Comparison of ENCODE assay signal across 28 cellular contexts in genomic region chr1:27609618-27610240, GRCh38. TPM values are rescaled to one million over a fixed set of nuclear protein-coding genes. Genes with fewer than 3 reads are reported as not detected.
DNase-seq lines count a peak whose midpoint lies in the region; ATAC-seq, FAIRE-seq and TF ChIP-seq lines count a peak whose summit lies in the region.
"Had no signal": no experiment of that assay in that cellular context is flagged by ENCODE, and none has a peak within 500 bp of the region (broad histone marks: within the 10 kb centered on the region; RNA-seq: fewer than 3 reads in every experiment).

No MANE protein-coding gene starts in this region.

- intact Hi-C loops in Right ventricle myocardium inferior (cut with DNase I): no loop called here

- TF ChIP-seq CTCF in parathyroid adenoma (IDR thresholded peaks at IDR 0.05): no peak

- FAIRE-seq in GM19239 (lab: Jason Lieb, UNC): peak; percentile 76
- FAIRE-seq: RCC 7860 had no signal

- no peak overlapping the region for H3K27ac ChIP-seq in parathyroid adenoma
- H3K27ac ChIP-seq: epithelial cell of prostate, foreskin keratinocyte, upper lobe of right lung had no signal

- H3K27ac Mint-ChIP-seq in T-helper 17 cell: no peak overlapping the region
- H3K27ac Mint-ChIP-seq: activated CD4-positive, alpha-beta T cell treated with anti-CD3 and anti-CD28 coated beads, Interleukin-2, amount 10 ng/mL, durations not matched to agents 24 days and 14 days; HFFc6; natural killer cell treated with Interleukin-12 subunit alpha and Interleukin-12 subunit beta and Interleukin-15 and Interleukin-18, amount 100 ng/mL, for 72 hours had no signal

- no peaks in the 10 kb centered on the region for H3K36me3 Mint-ChIP-seq in T-helper 17 cell (ENCODE audit: low read depth)
- H3K36me3 Mint-ChIP-seq: natural killer cell treated with Interleukin-12 subunit alpha and Interleukin-12 subunit beta and Interleukin-15 and Interleukin-18, amount 100 ng/mL, for 72 hours had no signal

- no peaks in the 10 kb centered on the region for H3K4me1 ChIP-seq in parathyroid adenoma
- H3K4me1 ChIP-seq: foreskin keratinocyte had no signal

- no peak overlapping the region for H3K4me3 Mint-ChIP-seq in T-helper 17 cell
- H3K4me3 Mint-ChIP-seq: activated CD4-positive, alpha-beta T cell treated with anti-CD3 and anti-CD28 coated beads, Interleukin-2, amount 10 ng/mL, durations not matched to agents 24 days and 14 days; HFFc6; natural killer cell treated with Interleukin-12 subunit alpha and Interleukin-12 subunit beta and Interleukin-15 and Interleukin-18, amount 100 ng/mL, for 72 hours had no signal

- H3K4me2 ChIP-seq in parathyroid adenoma (ENCODE audit: low read length): peak overlapping the region; percentile 36

- no peaks in the 10 kb centered on the region for H3K27me3 ChIP-seq in parathyroid adenoma (ENCODE audit: control insufficient read depth, insufficient read depth, low read length)
- H3K27me3 ChIP-seq: BE2C, upper lobe of right lung had no signal

- no peaks in the 10 kb centered on the region for H3K9me3 ChIP-seq in T-helper 17 cell (ENCODE audit: control insufficient read depth, low read length, poor library complexity, severe bottlenecking)
- H3K9me3 ChIP-seq in parathyroid adenoma (ENCODE audit: control insufficient read depth, low read length): no peaks in the 10 kb centered on the region
- H3K9me3 ChIP-seq: BE2C, upper lobe of right lung had no signal

- peaks cover 31% of the 10 kb centered on the region for H3K4me1 Mint-ChIP-seq in T-helper 17 cell

- peak; percentile 19 for ATAC-seq in T-helper 17 cell
- ATAC-seq in Right ventricle myocardium inferior: no peak
- ATAC-seq: natural killer cell treated with Interleukin-12 subunit alpha and Interleukin-12 subunit beta and Interleukin-15 and Interleukin-18, amount 100 ng/mL, for 72 hours; SK-N-SH treated with all-trans-retinoic acid at 6 μM for 48 hours had no signal

- no peaks in the 10 kb centered on the region for H3K79me2 ChIP-seq in parathyroid adenoma

- no peak overlapping the region for H3K9ac ChIP-seq in parathyroid adenoma

- DNase-seq in NCI-H82 (lab: John Stamatoyannopoulos, UW) (peak; percentile 36), NCI-H82 treated with DMSO at 0.1 percent for 48 hours (lab: John Stamatoyannopoulos, UW; ENCODE audit: unreplicated experiment) (no peak), GM19239 (ENCODE audit: insufficient read length, low spot score) (no peak), T-helper 17 cell (no peak), HT-29 (ENCODE audit: low spot score) (no peak), NCI-H2196 treated with DMSO at 0.1 percent for 48 hours (lab: John Stamatoyannopoulos, UW; ENCODE audit: unreplicated experiment) (no peak), Right ventricle myocardium inferior (ENCODE audit: missing footprints) (no peak)
- DNase-seq: 8988T; activated CD4-positive, alpha-beta T cell treated with anti-CD3 and anti-CD28 coated beads, Interleukin-2, amount 10 ng/mL, durations not matched to agents 24 days and 14 days; activated CD8-positive, alpha-beta memory T cell treated with anti-CD3 and anti-CD28 coated beads, Interleukin-2, amount 50 U/mL, for 48 hours; activated gamma-delta T cell treated with Interleukin-2 at 50 U/mL for 16 hours; amniotic stem cell; BE2C; dermis blood vessel endothelial cell; foreskin keratinocyte; GF-D8; HFFc6; kidney glomerular epithelial cell; mesendoderm; NCI-H1436 treated with DMSO at 0.1 percent for 48 hours; NCI-H526 treated with DMSO at 0.1 percent for 48 hours; upper lobe of right lung had no signal

- H2AFZ ChIP-seq in parathyroid adenoma: no peak overlapping the region

- H3K4me3 ChIP-seq in parathyroid adenoma (ENCODE audit: low read depth, low read length): no peak overlapping the region
- H3K4me3 ChIP-seq: upper lobe of right lung had no signal

- H3K27me3 Mint-ChIP-seq in T-helper 17 cell: no peaks in the 10 kb centered on the region
- H3K27me3 Mint-ChIP-seq: activated CD4-positive, alpha-beta T cell treated with anti-CD3 and anti-CD28 coated beads, Interleukin-2, amount 10 ng/mL, durations not matched to agents 24 days and 14 days; natural killer cell treated with Interleukin-12 subunit alpha and Interleukin-12 subunit beta and Interleukin-15 and Interleukin-18, amount 100 ng/mL, for 72 hours had no signal

- H3K36me3 ChIP-seq in parathyroid adenoma (ENCODE audit: control insufficient read depth, insufficient read depth, low read length): no peaks in the 10 kb centered on the region
- H3K36me3 ChIP-seq: BE2C, upper lobe of right lung had no signal

RNA-seq across cellular contexts. Expression of gene AHDC1, which starts 5.8 kb away (rescaled TPM):
- 10 to 100 TPM; 15.9 to 18.7 TPM for total RNA-seq in T-helper 17 cell
- 12.2 and 20.4 TPM in 2 replicates for total RNA-seq in HT-29 (2014; rRNA removed; shearing (Covaris generic))
- total RNA-seq in Right ventricle myocardium inferior: 51.2 TPM

RNA-seq across cellular contexts. Expression of gene FGR, which starts 25.3 kb away (rescaled TPM):
- total RNA-seq in T-helper 17 cell (10 to 100 TPM in 1 of 2 donors, 1 to 10 TPM in 1; 3.3 to 12.6 TPM), Right ventricle myocardium inferior (5.1 TPM)
- not detected in 2 replicates for total RNA-seq in HT-29 (2014; rRNA removed; shearing (Covaris generic))
- total RNA-seq: foreskin keratinocyte, HFFc6, LHCN-M2 had no signal
